In the genomic region with DNA sequence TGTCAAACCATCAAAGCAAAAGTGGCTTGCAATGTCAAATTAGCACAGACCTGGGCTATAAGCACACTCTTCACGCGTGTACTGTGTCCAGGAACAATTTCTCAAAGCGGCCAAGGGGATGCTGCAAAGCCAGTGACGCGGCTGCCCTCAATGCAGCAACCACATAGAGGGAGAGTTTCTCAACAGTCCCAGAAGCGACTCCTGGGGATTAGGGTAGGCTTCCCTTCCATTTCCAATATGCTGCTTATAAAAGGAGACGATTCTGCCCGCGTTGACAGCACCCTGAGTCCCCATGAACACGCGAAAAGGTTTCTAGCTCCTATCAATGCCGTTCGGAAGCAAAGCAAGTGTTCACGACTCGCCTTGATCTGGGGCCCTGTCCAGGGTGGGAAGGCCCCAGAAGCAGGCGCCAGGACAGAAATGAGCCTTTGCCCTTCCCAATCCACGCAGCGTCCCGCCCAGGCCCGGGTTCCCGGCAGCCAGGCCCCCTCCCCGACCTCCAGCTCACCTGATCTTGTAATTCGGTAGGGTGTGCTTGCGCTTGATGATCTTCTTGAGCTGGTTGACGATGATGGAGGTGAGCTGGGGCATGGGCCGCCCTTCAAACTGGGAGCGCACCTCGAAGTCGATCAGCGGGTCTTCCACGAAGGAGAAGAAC, we compare ENCODE assay signal across 1 cellular context.
TF ChIP-seq lines count a peak whose summit lies in the region.

No MANE protein-coding gene starts in this region.

TF ChIP-seq in HepG2, 621 proteins besides CTCF, POLR2A, EP300 and RAD21 (continued from another document):
- TF ChIP-seq, protein P1, sequence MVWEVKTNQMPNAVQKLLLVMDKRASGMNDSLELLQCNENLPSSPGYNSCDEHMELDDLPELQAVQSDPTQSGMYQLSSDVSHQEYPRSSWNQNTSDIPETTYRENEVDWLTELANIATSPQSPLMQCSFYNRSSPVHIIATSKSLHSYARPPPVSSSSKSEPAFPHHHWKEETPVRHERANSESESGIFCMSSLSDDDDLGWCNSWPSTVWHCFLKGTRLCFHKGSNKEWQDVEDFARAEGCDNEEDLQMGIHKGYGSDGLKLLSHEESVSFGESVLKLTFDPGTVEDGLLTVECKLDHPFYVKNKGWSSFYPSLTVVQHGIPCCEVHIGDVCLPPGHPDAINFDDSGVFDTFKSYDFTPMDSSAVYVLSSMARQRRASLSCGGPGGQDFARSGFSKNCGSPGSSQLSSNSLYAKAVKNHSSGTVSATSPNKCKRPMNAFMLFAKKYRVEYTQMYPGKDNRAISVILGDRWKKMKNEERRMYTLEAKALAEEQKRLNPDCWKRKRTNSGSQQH (CRISPR knock-in tag; IDR thresholded peaks at IDR 0.05; ENCODE audit: low read depth): 0 out of 2 replicates have a peak, but pooled peaks have one; percentile 6
- no peak; the same call in 1 of the 2 replicates for TF ChIP-seq HDAC1 (CRISPR knock-in tag; IDR thresholded peaks at IDR 0.05)
- no peak for TF ChIP-seq REPIN1 (CRISPR knock-in tag; IDR thresholded peaks at IDR 0.05; ENCODE audit: borderline replicate concordance, low read depth)
- TF ChIP-seq ZBTB7A (CRISPR knock-in tag; IDR thresholded peaks at IDR 0.05): no peak
- TF ChIP-seq, protein P2, sequence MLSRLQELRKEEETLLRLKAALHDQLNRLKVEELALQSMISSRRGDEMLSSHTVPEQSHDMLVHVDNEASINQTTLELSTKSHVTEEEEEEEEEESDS (CRISPR knock-in tag; IDR thresholded peaks at IDR 0.05; ENCODE audit: borderline replicate concordance): no peak
- TF ChIP-seq ZNF484 (CRISPR knock-in tag; IDR thresholded peaks at IDR 0.05; ENCODE audit: borderline replicate concordance, low read depth): no peak
- no peak for TF ChIP-seq ZNF160 (CRISPR knock-in tag; IDR thresholded peaks at IDR 0.05)
- no peak for TF ChIP-seq NFE2 (CRISPR knock-in tag; IDR thresholded peaks at IDR 0.05)
- TF ChIP-seq, protein P3, sequence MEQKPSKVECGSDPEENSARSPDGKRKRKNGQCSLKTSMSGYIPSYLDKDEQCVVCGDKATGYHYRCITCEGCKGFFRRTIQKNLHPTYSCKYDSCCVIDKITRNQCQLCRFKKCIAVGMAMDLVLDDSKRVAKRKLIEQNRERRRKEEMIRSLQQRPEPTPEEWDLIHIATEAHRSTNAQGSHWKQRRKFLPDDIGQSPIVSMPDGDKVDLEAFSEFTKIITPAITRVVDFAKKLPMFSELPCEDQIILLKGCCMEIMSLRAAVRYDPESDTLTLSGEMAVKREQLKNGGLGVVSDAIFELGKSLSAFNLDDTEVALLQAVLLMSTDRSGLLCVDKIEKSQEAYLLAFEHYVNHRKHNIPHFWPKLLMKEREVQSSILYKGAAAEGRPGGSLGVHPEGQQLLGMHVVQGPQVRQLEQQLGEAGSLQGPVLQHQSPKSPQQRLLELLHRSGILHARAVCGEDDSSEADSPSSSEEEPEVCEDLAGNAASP (CRISPR knock-in tag; IDR thresholded peaks at IDR 0.05; ENCODE audit: borderline replicate concordance): no peak
- no peak for TF ChIP-seq TAF15 (IDR thresholded peaks at IDR 0.05; ENCODE audit: low read depth, low read length, poor library complexity, severe bottlenecking)
- TF ChIP-seq PAX8 (CRISPR knock-in tag; IDR thresholded peaks at IDR 0.05; ENCODE audit: borderline replicate concordance): no peak
- TF ChIP-seq ZNF282 (IDR thresholded peaks at IDR 0.05; ENCODE audit: partially characterized antibody): no peak
- TF ChIP-seq GLI4 (CRISPR knock-in tag; IDR thresholded peaks at IDR 0.05; ENCODE audit: borderline replicate concordance): 0 out of 2 replicates have a peak, but pooled peaks have one; percentile 53
- TF ChIP-seq GTF2F1 (IDR thresholded peaks at IDR 0.05; ENCODE audit: low read length): no peak
- TF ChIP-seq, protein P4, sequence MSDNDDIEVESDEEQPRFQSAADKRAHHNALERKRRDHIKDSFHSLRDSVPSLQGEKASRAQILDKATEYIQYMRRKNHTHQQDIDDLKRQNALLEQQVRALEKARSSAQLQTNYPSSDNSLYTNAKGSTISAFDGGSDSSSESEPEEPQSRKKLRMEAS (IDR thresholded peaks at IDR 0.05): no peak
- no peak for TF ChIP-seq ZNF570 (CRISPR knock-in tag; IDR thresholded peaks at IDR 0.05; ENCODE audit: borderline replicate concordance)
- TF ChIP-seq KDM5B (CRISPR knock-in tag; IDR thresholded peaks at IDR 0.05; ENCODE audit: borderline replicate concordance): no peak
- no peak for TF ChIP-seq SRF (IDR thresholded peaks at IDR 0.05; ENCODE audit: low read depth, low read length)
- TF ChIP-seq AHR (CRISPR knock-in tag; IDR thresholded peaks at IDR 0.05): no peak
- TF ChIP-seq TMF1 (CRISPR knock-in tag; IDR thresholded peaks at IDR 0.05; ENCODE audit: low read depth): no peak
- no peak for TF ChIP-seq HDAC2 (CRISPR knock-in tag; IDR thresholded peaks at IDR 0.05)
- TF ChIP-seq, protein P5, sequence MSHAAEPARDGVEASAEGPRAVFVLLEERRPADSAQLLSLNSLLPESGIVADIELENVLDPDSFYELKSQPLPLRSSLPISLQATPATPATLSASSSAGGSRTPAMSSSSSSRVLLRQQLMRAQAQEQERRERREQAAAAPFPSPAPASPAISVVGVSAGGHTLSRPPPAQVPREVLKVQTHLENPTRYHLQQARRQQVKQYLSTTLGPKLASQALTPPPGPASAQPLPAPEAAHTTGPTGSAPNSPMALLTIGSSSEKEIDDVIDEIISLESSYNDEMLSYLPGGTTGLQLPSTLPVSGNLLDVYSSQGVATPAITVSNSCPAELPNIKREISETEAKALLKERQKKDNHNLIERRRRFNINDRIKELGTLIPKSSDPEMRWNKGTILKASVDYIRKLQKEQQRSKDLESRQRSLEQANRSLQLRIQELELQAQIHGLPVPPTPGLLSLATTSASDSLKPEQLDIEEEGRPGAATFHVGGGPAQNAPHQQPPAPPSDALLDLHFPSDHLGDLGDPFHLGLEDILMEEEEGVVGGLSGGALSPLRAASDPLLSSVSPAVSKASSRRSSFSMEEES (CRISPR knock-in tag; IDR thresholded peaks at IDR 0.05): no peak
- TF ChIP-seq PHF5A (CRISPR knock-in tag; IDR thresholded peaks at IDR 0.05; ENCODE audit: low read depth, unreplicated experiment): no peak
- TF ChIP-seq, protein P6, sequence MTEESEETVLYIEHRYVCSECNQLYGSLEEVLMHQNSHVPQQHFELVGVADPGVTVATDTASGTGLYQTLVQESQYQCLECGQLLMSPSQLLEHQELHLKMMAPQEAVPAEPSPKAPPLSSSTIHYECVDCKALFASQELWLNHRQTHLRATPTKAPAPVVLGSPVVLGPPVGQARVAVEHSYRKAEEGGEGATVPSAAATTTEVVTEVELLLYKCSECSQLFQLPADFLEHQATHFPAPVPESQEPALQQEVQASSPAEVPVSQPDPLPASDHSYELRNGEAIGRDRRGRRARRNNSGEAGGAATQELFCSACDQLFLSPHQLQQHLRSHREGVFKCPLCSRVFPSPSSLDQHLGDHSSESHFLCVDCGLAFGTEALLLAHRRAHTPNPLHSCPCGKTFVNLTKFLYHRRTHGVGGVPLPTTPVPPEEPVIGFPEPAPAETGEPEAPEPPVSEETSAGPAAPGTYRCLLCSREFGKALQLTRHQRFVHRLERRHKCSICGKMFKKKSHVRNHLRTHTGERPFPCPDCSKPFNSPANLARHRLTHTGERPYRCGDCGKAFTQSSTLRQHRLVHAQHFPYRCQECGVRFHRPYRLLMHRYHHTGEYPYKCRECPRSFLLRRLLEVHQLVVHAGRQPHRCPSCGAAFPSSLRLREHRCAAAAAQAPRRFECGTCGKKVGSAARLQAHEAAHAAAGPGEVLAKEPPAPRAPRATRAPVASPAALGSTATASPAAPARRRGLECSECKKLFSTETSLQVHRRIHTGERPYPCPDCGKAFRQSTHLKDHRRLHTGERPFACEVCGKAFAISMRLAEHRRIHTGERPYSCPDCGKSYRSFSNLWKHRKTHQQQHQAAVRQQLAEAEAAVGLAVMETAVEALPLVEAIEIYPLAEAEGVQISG (CRISPR knock-in tag; IDR thresholded peaks at IDR 0.05): peak; percentile 44; the same call in 1 of the 2 replicates
- TF ChIP-seq ZBTB21 (CRISPR knock-in tag; IDR thresholded peaks at IDR 0.05): no peak
- TF ChIP-seq SNRNP70 (IDR thresholded peaks at IDR 0.05; ENCODE audit: low read depth, low read length): no peak
- peak; percentile 35; the same call in 1 of the 2 replicates for TF ChIP-seq SIN3A (IDR thresholded peaks at IDR 0.05; ENCODE audit: borderline replicate concordance, low read depth, low read length)
TF ChIP-seq in HepG2: peak in this region for 35.
